29 cellular contexts compared by ENCODE assay signal in the genomic region with DNA sequence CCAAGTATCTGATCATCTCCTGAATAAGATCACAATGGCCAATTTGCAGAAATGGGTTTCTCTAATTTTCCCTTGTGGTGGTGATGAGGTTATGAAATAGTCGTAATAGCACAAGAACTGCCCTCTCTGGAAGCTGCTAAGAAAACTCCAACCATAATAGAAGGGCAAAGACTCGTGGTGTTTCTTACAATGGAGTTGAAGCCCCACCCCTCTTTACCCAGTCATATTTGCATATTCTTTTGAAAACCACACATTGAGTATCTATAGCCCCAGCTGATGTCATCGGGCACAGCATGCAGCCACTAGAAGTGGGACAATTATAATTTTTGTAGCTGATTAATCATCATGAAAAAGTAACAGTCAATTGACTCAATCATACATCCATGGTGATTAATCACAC.
"Had no signal": no experiment of that assay in that cellular context is flagged by ENCODE, and none has a peak within 500 bp of the region (broad histone marks: within the 10 kb centered on the region; RNA-seq: fewer than 3 reads in every experiment).

No MANE protein-coding gene starts in this region.

- H3K36me3 ChIP-seq: brain microvascular endothelial cell, gastrocnemius medialis, left ventricle myocardium inferior, pancreas, prostate gland, suprapubic skin, tibial artery, upper lobe of right lung had no signal

- H3K27ac ChIP-seq: brain microvascular endothelial cell, coronary artery, dorsolateral prefrontal cortex, gastrocnemius medialis, left ventricle myocardium inferior, pancreas, prostate gland, skin epidermis, suprapubic skin, tibial artery, upper lobe of right lung, VCaP had no signal

- ATAC-seq: activated CD8-positive, alpha-beta T cell treated with anti-CD3 and anti-CD28 coated beads, Interleukin-2, amount 10 ng/mL, durations not matched to agents 7 days and 5 days; gastrocnemius medialis; pancreas; sciatic nerve; upper lobe of right lung had no signal

- H3K4me1 ChIP-seq: gastrocnemius medialis, left ventricle myocardium inferior, pancreas, prostate gland, suprapubic skin, tibial artery, upper lobe of right lung had no signal

- H3K4me3 ChIP-seq: coronary artery, dorsolateral prefrontal cortex, gastrocnemius medialis, left ventricle myocardium inferior, lung, pancreas, prostate gland, skin epidermis, suprapubic skin, tibial artery, upper lobe of right lung had no signal

- FAIRE-seq: pancreas had no signal

- H3K27me3 ChIP-seq: brain microvascular endothelial cell, dorsolateral prefrontal cortex, gastrocnemius medialis, suprapubic skin, tibial artery, upper lobe of right lung had no signal

- H3K9me3 ChIP-seq: gastrocnemius medialis, pancreas, prostate gland, suprapubic skin, tibial artery had no signal

- DNase-seq: activated CD4-positive, alpha-beta T cell treated with anti-CD3 and anti-CD28 coated beads, Interleukin-2, amount 50 U/mL, for 1 hour; activated CD8-positive, alpha-beta T cell treated with anti-CD3 and anti-CD28 coated beads, Interleukin-2, amount 10 ng/mL, durations not matched to agents 7 days and 5 days; activated effector memory CD4-positive, alpha-beta T cell treated with Interleukin-2 at 50 U/mL for 16 hours; activated naive CD4-positive, alpha-beta T cell treated with Interleukin-2 at 50 U/mL for 16 hours; activated T-cell treated with anti-CD3 and anti-CD28 coated beads for 4 hours; activated T-cell treated with anti-CD3 and anti-CD28 coated beads, Interleukin-2, amount 50 U/mL, for 72 hours; anterior cingulate cortex; brain microvascular endothelial cell; dorsolateral prefrontal cortex; effector memory CD4-positive, alpha-beta T cell; gastrocnemius medialis; glutamatergic neuron; islet precursor cell; left ventricle myocardium inferior; mesendoderm; pancreas; retina; stimulated activated CD4-positive, alpha-beta T cell treated with anti-CD3 and anti-CD28 coated beads, Interleukin-12 subunit alpha, Interleukin-12 subunit beta, amount 100 ng/mL, for 4 hours; stimulated activated CD4-positive, alpha-beta T cell treated with anti-CD3 and anti-CD28 coated beads, Interleukin-4, amount 100 ng/mL, for 4 hours; stimulated activated naive CD4-positive, alpha-beta T cell; tibial artery; upper lobe of right lung had no signal
